ENCODE assay signal across 17 cellular contexts in the genomic region with DNA sequence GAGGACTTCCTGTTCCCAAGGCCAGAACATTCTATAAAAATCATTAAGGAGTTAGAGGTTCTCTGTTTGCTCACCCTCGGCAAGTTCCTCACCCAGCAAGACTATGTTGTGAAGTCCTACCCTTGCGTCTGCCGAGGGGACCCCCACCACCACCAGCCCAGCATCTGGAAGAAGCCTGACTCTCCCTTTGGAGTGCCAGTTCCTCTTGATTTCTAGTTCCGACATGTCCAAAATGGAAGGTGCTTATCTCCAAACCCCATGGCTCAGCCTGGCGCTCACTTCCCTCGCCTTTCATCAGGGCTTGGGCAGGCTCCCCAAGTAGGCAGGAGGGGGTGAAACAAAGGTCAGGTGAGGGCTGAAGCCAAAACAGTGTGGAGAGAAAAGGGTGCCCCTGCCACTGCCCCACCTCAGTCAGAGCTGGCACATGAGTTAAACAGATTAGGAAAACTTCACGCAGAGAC. TPM values are rescaled to one million over a fixed set of nuclear protein-coding genes. Genes with fewer than 3 reads are reported as not detected.
DNase-seq lines count a peak whose midpoint lies in the region; ATAC-seq and TF ChIP-seq lines count a peak whose summit lies in the region.
"Had no signal": no experiment of that assay in that cellular context is flagged by ENCODE, and none has a peak within 500 bp of the region (broad histone marks: within the 10 kb centered on the region; RNA-seq: fewer than 3 reads in every experiment).

No MANE protein-coding gene starts in this region.

- ATAC-seq in RWPE2 (ENCODE audit: low read depth), result no peak
- ATAC-seq: mucosa of descending colon, Right ventricle myocardium inferior had no signal

- no peak overlapping the region for H3K4me3 Mint-ChIP-seq in T-helper 1 cell treated with Interleukin-12 subunit alpha and Interleukin-12 subunit beta and Interleukin-4 antibody, amounts not matched to agents 30 μg/mL and 1 μg/mL, for 36 hours
- no peak overlapping the region for H3K4me3 Mint-ChIP-seq in dendritic cell treated with granulocyte-macrophage colony-stimulating factor and Interleukin-4, amounts not matched to agents 40 ng/mL and 50 ng/mL, for 4 days
- H3K4me3 Mint-ChIP-seq: H9 had no signal

- H3K27me3 ChIP-seq in RWPE2 (ENCODE audit: insufficient read depth, poor library complexity, severe bottlenecking) (no peaks in the 10 kb centered on the region), sigmoid colon (no peaks in the 10 kb centered on the region)
- H3K27me3 ChIP-seq: ovary had no signal

- H3K27ac Mint-ChIP-seq in T-helper 1 cell treated with Interleukin-12 subunit alpha and Interleukin-12 subunit beta and Interleukin-4 antibody, amounts not matched to agents 30 μg/mL and 1 μg/mL, for 36 hours, result peak overlapping the region; percentile 95
- H3K27ac Mint-ChIP-seq in dendritic cell treated with granulocyte-macrophage colony-stimulating factor and Interleukin-4, amounts not matched to agents 40 ng/mL and 50 ng/mL, for 4 days, result peak overlapping the region; percentile 90
- H3K27ac Mint-ChIP-seq: H9 had no signal

- peaks cover 5% of the 10 kb centered on the region for H3K36me3 Mint-ChIP-seq in T-helper 1 cell treated with Interleukin-12 subunit alpha and Interleukin-12 subunit beta and Interleukin-4 antibody, amounts not matched to agents 30 μg/mL and 1 μg/mL, for 36 hours (ENCODE audit: low read depth)
- H3K36me3 Mint-ChIP-seq in dendritic cell treated with granulocyte-macrophage colony-stimulating factor and Interleukin-4, amounts not matched to agents 40 ng/mL and 50 ng/mL, for 4 days (ENCODE audit: low read depth), result no peaks in the 10 kb centered on the region

- peaks cover 73% of the 10 kb centered on the region for H3K4me1 Mint-ChIP-seq in T-helper 1 cell treated with Interleukin-12 subunit alpha and Interleukin-12 subunit beta and Interleukin-4 antibody, amounts not matched to agents 30 μg/mL and 1 μg/mL, for 36 hours (ENCODE audit: low read depth)
- H3K4me1 Mint-ChIP-seq in dendritic cell treated with granulocyte-macrophage colony-stimulating factor and Interleukin-4, amounts not matched to agents 40 ng/mL and 50 ng/mL, for 4 days (ENCODE audit: low read depth), result peaks cover 74% of the 10 kb centered on the region

- H3K36me3 ChIP-seq in RWPE2 (ENCODE audit: low read depth) (no peaks in the 10 kb centered on the region), sigmoid colon (no peaks in the 10 kb centered on the region)
- H3K36me3 ChIP-seq: ovary had no signal

- TF ChIP-seq CTCF in RWPE2 (IDR thresholded peaks at IDR 0.05; ENCODE audit: poor library complexity, severe bottlenecking) (no peak), sigmoid colon (IDR thresholded peaks at IDR 0.05) (no peak)

- TF ChIP-seq POLR2A in sigmoid colon (IDR thresholded peaks at IDR 0.05), result no peak

- no peak for TF ChIP-seq EP300 in sigmoid colon (IDR thresholded peaks at IDR 0.05)

- peak overlapping the region; percentile 99 for H3K27ac ChIP-seq in RWPE2 (ENCODE audit: poor library complexity, severe bottlenecking)
- peak overlapping the region in 19 of 21 experiments; percentile 16 to 88 (median 68) for H3K27ac ChIP-seq in skin epidermis
- no peak overlapping the region for H3K27ac ChIP-seq in sigmoid colon
- H3K27ac ChIP-seq: KMS-11, ovary had no signal

- no peaks in the 10 kb centered on the region for H3K9me3 Mint-ChIP-seq in T-helper 1 cell treated with Interleukin-12 subunit alpha and Interleukin-12 subunit beta and Interleukin-4 antibody, amounts not matched to agents 30 μg/mL and 1 μg/mL, for 36 hours
- H3K9me3 Mint-ChIP-seq in dendritic cell treated with granulocyte-macrophage colony-stimulating factor and Interleukin-4, amounts not matched to agents 40 ng/mL and 50 ng/mL, for 4 days, result no peaks in the 10 kb centered on the region
- H3K9me3 Mint-ChIP-seq: H9 had no signal

- intact Hi-C loops in dendritic cell treated with granulocyte-macrophage colony-stimulating factor and Interleukin-4, amounts not matched to agents 40 ng/mL and 50 ng/mL, for 4 days (cut with micrococcal nuclease), result no loop called here
- intact Hi-C loops in sigmoid colon (cut with DNase I), result no loop called here

- DNase-seq in T-helper 1 cell (no peak), RWPE2 (ENCODE audit: low spot score) (no peak), NCI-H2227 (lab: John Stamatoyannopoulos, UW; ENCODE audit: unreplicated experiment) (no peak), cerebellum (ENCODE audit: low spot score) (no peak), sigmoid colon (no peak)
- DNase-seq: 8988T; activated CD8-positive, alpha-beta memory T cell treated with anti-CD3 and anti-CD28 coated beads for 24 hours; H9; mucosa of descending colon; NCI-H1436; ovary; small intestine had no signal

- H3K27me3 Mint-ChIP-seq in T-helper 1 cell treated with Interleukin-12 subunit alpha and Interleukin-12 subunit beta and Interleukin-4 antibody, amounts not matched to agents 30 μg/mL and 1 μg/mL, for 36 hours (ENCODE audit: low read depth), result no peaks in the 10 kb centered on the region
- H3K27me3 Mint-ChIP-seq in dendritic cell treated with granulocyte-macrophage colony-stimulating factor and Interleukin-4, amounts not matched to agents 40 ng/mL and 50 ng/mL, for 4 days, result no peaks in the 10 kb centered on the region

- no peak overlapping the region for H3K4me3 ChIP-seq in RWPE2 (ENCODE audit: severe bottlenecking)
- H3K4me3 ChIP-seq in skin epidermis, result no peak overlapping the region
- no peak overlapping the region for H3K4me3 ChIP-seq in sigmoid colon
- H3K4me3 ChIP-seq: mucosa of descending colon, ovary had no signal

- H3K4me1 ChIP-seq in RWPE2 (ENCODE audit: insufficient read depth, poor library complexity, severe bottlenecking) (peaks cover 70% of the 10 kb centered on the region), sigmoid colon (peaks cover 0 to 8% (median 4%) of the 10 kb centered on the region in 4 donors)

- H3K9me3 ChIP-seq in RWPE2 (ENCODE audit: severe bottlenecking) (no peaks in the 10 kb centered on the region), sigmoid colon (no peaks in the 10 kb centered on the region)
- H3K9me3 ChIP-seq: mucosa of descending colon, ovary had no signal

- WGBS in sigmoid colon, 2 donors, result 73 to 84% methylated on average over 7 of the region's 7 CpGs

RNA-seq across cellular contexts. Expression of a gene that starts 41.1 kb away (rescaled TPM):
- total RNA-seq in cerebellum (6.5 TPM), sigmoid colon (10 to 100 TPM; 12.5 to 81.9 (median 24.3) TPM)
- 10 to 100 TPM; 11.1 to 32.2 (median 22.2) TPM for polyA plus RNA-seq in sigmoid colon

Comparison
In these comparisons a context has a peak if more than half of its experiments do, and no peak if none do; other contexts are left out.
1. H3K27ac ChIP-seq: peak in RWPE2 (single experiment) and skin epidermis (19 of 21); none in sigmoid colon (0 of 4).